27 cellular contexts compared by ENCODE assay signal in the genomic region with DNA sequence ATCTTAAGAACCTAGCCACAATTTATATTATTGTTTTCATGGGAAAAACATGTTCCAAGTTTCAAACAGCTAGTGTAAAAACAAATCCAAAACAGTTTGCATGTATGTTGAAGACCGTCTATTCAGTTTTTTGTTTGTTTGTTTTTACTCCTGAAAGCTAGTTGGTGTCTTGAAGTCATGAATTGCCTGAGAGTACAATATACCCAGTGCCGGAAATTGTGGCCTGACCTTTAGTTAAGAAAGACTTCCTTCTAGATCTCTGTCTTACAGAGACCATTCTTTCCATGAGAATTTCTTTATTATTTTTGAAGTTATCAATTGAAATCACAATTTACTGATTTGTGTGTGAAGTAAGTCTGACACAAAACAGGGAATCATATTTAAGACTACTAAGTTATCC.
"Had no signal": no experiment of that assay in that cellular context is flagged by ENCODE, and none has a peak within 500 bp of the region (broad histone marks: within the 10 kb centered on the region; RNA-seq: fewer than 3 reads in every experiment).

No MANE protein-coding gene starts in this region.

- H3K27ac ChIP-seq: brain microvascular endothelial cell, VCaP had no signal

- H3K36me3 ChIP-seq: brain microvascular endothelial cell had no signal

- DNase-seq: activated CD4-positive, alpha-beta memory T cell treated with anti-CD3 and anti-CD28 coated beads for 36 hours; activated CD4-positive, alpha-beta T cell treated with anti-CD3 and anti-CD28 coated beads, Interleukin-2, amount 10 ng/mL, durations not matched to agents 7 days and 5 days; activated CD4-positive, CD25-positive, alpha-beta regulatory T cell; activated CD8-positive, alpha-beta memory T cell treated with anti-CD3 and anti-CD28 coated beads for 24 hours; activated gamma-delta T cell; activated naive CD4-positive, alpha-beta T cell treated with anti-CD3 and anti-CD28 coated beads, Interleukin-2, amount 10 ng/mL, durations not matched to agents 7 days and 5 days; activated naive CD8-positive, alpha-beta T cell treated with anti-CD3 and anti-CD28 coated beads for 36 hours; activated T-cell treated with anti-CD3 and anti-CD28 coated beads, Interleukin-2, amount 50 U/mL, for 4 hours; brain microvascular endothelial cell; IMR-90; Kasumi-1; KBM-7; NCI-H1105; NCI-H1436; NCI-H1694 treated with DMSO at 0.1 percent for 48 hours; NCI-H2029 treated with DMSO at 0.1 percent for 48 hours; NCI-H345; NCI-H510A; NCI-H526 treated with DMSO at 0.1 percent for 48 hours; NCI-H82; NK-92 treated with Interleukin-12 subunit alpha and Interleukin-12 subunit beta, amount 100 ng/mL, for 24 hours; PC-3; SHP77 treated with DMSO at 0.1 percent for 48 hours; T-helper 17 cell; T-helper 9 cell had no signal

- H3K27me3 ChIP-seq: brain microvascular endothelial cell had no signal

- ATAC-seq: activated T-cell treated with anti-CD3 and anti-CD28 coated beads, Interleukin-2, amount 50 U/mL, for 4 hours; activated T-helper 17 cell treated with anti-CD3 and anti-CD28 coated beads, Interleukin-2, amount 50 U/mL, for 72 hours; PC-3; T-helper 17 cell had no signal
